Comparison of ENCODE assay signal across 8 cellular contexts in genomic region chr15:78540955-78541743, GRCh38. TPM values are rescaled to one million over a fixed set of nuclear protein-coding genes. Genes with fewer than 3 reads are reported as not detected.
DNase-seq lines count a peak whose midpoint lies in the region; ATAC-seq and FAIRE-seq lines count a peak whose summit lies in the region.

No MANE protein-coding gene starts in this region.

- DNase-seq in activated naive CD4-positive, alpha-beta T cell treated with Interleukin-2 at 50 U/mL for 16 hours = peak; percentile 17
- DNase-seq in activated naive CD4-positive, alpha-beta T cell (lab: John Stamatoyannopoulos, UW) = no peak
- DNase-seq in SJSA1 (ENCODE audit: low read depth in 1 of 2, low spot score in 2 of 2) = no peak
- no peak for DNase-seq in C1 segment of cervical spinal cord (lab: John Stamatoyannopoulos, UW)
- DNase-seq in RCC 7860 (ENCODE audit: low spot score) = no peak

- no peak for FAIRE-seq in RCC 7860 (lab: Jason Lieb, UNC)

- peak overlapping the region; percentile 97 for H3K9ac ChIP-seq in muscle layer of colon (ENCODE audit: low read length)

- no peak for ATAC-seq in HG02840 (IDR thresholded peaks at IDR 0.05; ENCODE audit: low FRiP score, unreplicated experiment)

- H3K4me1 Mint-ChIP-seq in dendritic cell treated with granulocyte-macrophage colony-stimulating factor and Interleukin-4, amounts not matched to agents 40 ng/mL and 50 ng/mL, for 4 days (ENCODE audit: low read depth) = peaks cover 36% of the 10 kb centered on the region

- no peaks in the 10 kb centered on the region for H3K27me3 Mint-ChIP-seq in dendritic cell treated with granulocyte-macrophage colony-stimulating factor and Interleukin-4, amounts not matched to agents 40 ng/mL and 50 ng/mL, for 4 days

- H3K27me3 ChIP-seq in SJSA1 (replicated peaks) (no peaks in the 10 kb centered on the region), muscle layer of colon (ENCODE audit: control insufficient read depth in 1 of 2, insufficient read depth in 2 of 2, low read length in 2 of 2) (no peaks in the 10 kb centered on the region)

- peak overlapping the region; percentile 92 for H3K27ac ChIP-seq in SJSA1
- peak overlapping the region; percentile 99 for H3K27ac ChIP-seq in muscle layer of colon (ENCODE audit: low read depth, low read length)

- H3K4me1 ChIP-seq in SJSA1 (replicated peaks) = peaks cover 10% of the 10 kb centered on the region; the same call in 1 of the 2 replicates
- H3K4me1 ChIP-seq in muscle layer of colon (ENCODE audit: insufficient read depth, low read length) = peaks cover 17% of the 10 kb centered on the region

- peaks cover 61% of the 10 kb centered on the region for H3K36me3 Mint-ChIP-seq in dendritic cell treated with granulocyte-macrophage colony-stimulating factor and Interleukin-4, amounts not matched to agents 40 ng/mL and 50 ng/mL, for 4 days (ENCODE audit: low read depth)

- peaks cover 48% of the 10 kb centered on the region for H3K36me3 ChIP-seq in SJSA1
- H3K36me3 ChIP-seq in muscle layer of colon (ENCODE audit: insufficient read depth, low read length) = peaks cover 28% of the 10 kb centered on the region

- H3K4me3 ChIP-seq in SJSA1 (peak overlapping the region; percentile 78), muscle layer of colon (ENCODE audit: low read depth in 1 of 2, low read length in 2 of 2) (peak overlapping the region; percentile 54 to 92)

- peak overlapping the region; percentile 95 for H3K4me3 Mint-ChIP-seq in dendritic cell treated with granulocyte-macrophage colony-stimulating factor and Interleukin-4, amounts not matched to agents 40 ng/mL and 50 ng/mL, for 4 days

- peak overlapping the region; percentile 99 for H3K27ac Mint-ChIP-seq in dendritic cell treated with granulocyte-macrophage colony-stimulating factor and Interleukin-4, amounts not matched to agents 40 ng/mL and 50 ng/mL, for 4 days

- no peaks in the 10 kb centered on the region for H3K9me3 Mint-ChIP-seq in dendritic cell treated with granulocyte-macrophage colony-stimulating factor and Interleukin-4, amounts not matched to agents 40 ng/mL and 50 ng/mL, for 4 days

- intact Hi-C loops in dendritic cell treated with granulocyte-macrophage colony-stimulating factor and Interleukin-4, amounts not matched to agents 40 ng/mL and 50 ng/mL, for 4 days (cut with micrococcal nuclease) = no loop called here

- H3K9me3 ChIP-seq in SJSA1 (replicated peaks) (no peaks in the 10 kb centered on the region), muscle layer of colon (ENCODE audit: low read length) (no peaks in the 10 kb centered on the region)

RNA-seq across cellular contexts. Expression of gene PSMA4, which starts 0.9 kb away (rescaled TPM):
- 399 and 488 TPM in 2 replicates for total RNA-seq in SJSA1 (2014; rRNA removed; shearing (Covaris generic))

RNA-seq across cellular contexts. Expression of gene CHRNA5, which starts 24.2 kb away (rescaled TPM):
- total RNA-seq in SJSA1 (2014; rRNA removed; shearing (Covaris generic)) = 4.1 and 4.6 TPM in 2 replicates

RNA-seq across cellular contexts. Expression of gene HYKK, which starts 33.8 kb away (rescaled TPM):
- 4.1 and 9.4 TPM in 2 replicates for total RNA-seq in SJSA1 (2014; rRNA removed; shearing (Covaris generic))
